ENCODE assay signal across 10 cellular contexts in the genomic region with DNA sequence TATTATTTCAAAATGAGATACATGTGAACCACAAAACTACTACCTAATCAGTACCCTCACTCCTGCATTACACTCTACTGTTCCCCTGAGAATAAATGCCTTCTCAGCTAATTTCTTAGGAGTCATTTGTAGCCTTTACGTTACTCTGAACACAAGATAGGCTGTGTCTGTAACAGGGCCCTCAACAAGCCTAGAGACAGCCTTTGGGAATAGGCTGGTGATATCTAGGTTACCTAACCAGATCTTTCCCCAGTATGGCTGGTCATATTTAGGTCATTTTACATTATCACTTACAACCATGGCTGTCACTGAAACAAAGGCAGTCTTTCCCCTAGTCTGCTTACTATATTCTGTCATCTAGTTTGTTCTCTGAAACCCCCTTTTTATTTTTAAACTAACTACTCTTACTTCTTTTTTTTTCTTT. TPM values are rescaled to one million over a fixed set of nuclear protein-coding genes. Genes with fewer than 3 reads are reported as not detected.
DNase-seq lines count a peak whose midpoint lies in the region; ATAC-seq, FAIRE-seq and TF ChIP-seq lines count a peak whose summit lies in the region.
"Had no signal": no experiment of that assay in that cellular context is flagged by ENCODE, and none has a peak within 500 bp of the region (broad histone marks: within the 10 kb centered on the region; RNA-seq: fewer than 3 reads in every experiment).

No MANE protein-coding gene starts in this region.

- in situ Hi-C loops in HepG2 (cut with HindIII; ENCODE audit: extremely low pct_ligation_motif_present, low pct_unique_long_range_greater_than_20kb) (no loop called here), ACHN (cut with HindIII; ENCODE audit: low pct_ligation_motif_present, low pct_unique_long_range_greater_than_20kb, low sequenced_read_pairs) (no loop called here)

- H3K4me3 ChIP-seq in HL-60 (replicated peaks; ENCODE audit: insufficient read depth, low read length) (no peak overlapping the region), HepG2 (replicated peaks in 1 of 3; ENCODE audit: insufficient read depth in 1 of 3, low read depth in 2 of 3, low read length in 3 of 3) (no peak overlapping the region), testis (no peak overlapping the region), gastroesophageal sphincter (no peak overlapping the region)
- H3K4me3 ChIP-seq: hepatocyte, right atrium auricular region had no signal

- POLR2A ChIA-PET in HepG2 (lab: Yijun Ruan, JAX) = no interaction called here

- TF ChIP-seq POLR2A in HepG2 (IDR thresholded peaks at IDR 0.05; ENCODE audit: insufficient read depth in 1 of 2, low read depth in 2 of 2, low read length in 2 of 2) = no peak
- TF ChIP-seq POLR2A in testis (IDR thresholded peaks at IDR 0.05) = no peak
- TF ChIP-seq POLR2A in gastroesophageal sphincter (IDR thresholded peaks at IDR 0.05) = no peak

- no peaks in the 10 kb centered on the region for H4K20me1 ChIP-seq in HepG2 (ENCODE audit: insufficient read depth, low read length)

- CTCF ChIA-PET in HepG2 (lab: Yijun Ruan, JAX; ENCODE audit: low intra/inter-chr PET ratio, low total read pairs) = no interaction called here

- intact Hi-C loops in HepG2 (cut with micrococcal nuclease; ENCODE audit: unreplicated experiment) (no loop called here), testis (cut with DNase I; ENCODE audit: low total_unique reads) (no loop called here)

- no peak for TF ChIP-seq RAD21 in HepG2 (CRISPR knock-in tag; IDR thresholded peaks at IDR 0.05)

- peaks cover 5 to 33% of the 10 kb centered on the region in 2 experiments; a peak in 4 of 5 replicates for H3K36me3 ChIP-seq in HepG2 (replicated peaks in 1 of 2; ENCODE audit: control insufficient read depth in 1 of 2, insufficient read depth in 2 of 2, low read length in 2 of 2)
- no peaks in the 10 kb centered on the region for H3K36me3 ChIP-seq in testis (ENCODE audit: low read depth, missing control alignments)
- H3K36me3 ChIP-seq in gastroesophageal sphincter = peaks cover 0 to 87% of the 10 kb centered on the region in 2 donors

- TF ChIP-seq CTCF in HFFc6 (IDR thresholded peaks at IDR 0.05) (no peak), HL-60 (IDR thresholded peaks at IDR 0.05; ENCODE audit: insufficient read depth, low read length) (no peak), HepG2 (CRISPR knock-in tag; IDR thresholded peaks at IDR 0.05) (no peak), testis (IDR thresholded peaks at IDR 0.05) (no peak), gastroesophageal sphincter (IDR thresholded peaks at IDR 0.05) (no peak)

- no peaks in the 10 kb centered on the region for H3K9me3 Mint-ChIP-seq in HFFc6

- H3K27ac ChIP-seq in HL-60 (replicated peaks) = peak overlapping the region; percentile 37
- H3K27ac ChIP-seq in HepG2 (ENCODE audit: extremely low read length, insufficient read depth, low read length) = no peak overlapping the region
- H3K27ac ChIP-seq in testis = no peak overlapping the region
- no peak overlapping the region for H3K27ac ChIP-seq in gastroesophageal sphincter
- H3K27ac ChIP-seq: hepatocyte, right atrium auricular region had no signal

- no peaks in the 10 kb centered on the region for H3K27me3 Mint-ChIP-seq in HFFc6 (ENCODE audit: insufficient read depth)

- no peak overlapping the region for H3K4me2 ChIP-seq in HepG2 (ENCODE audit: low read depth, low read length)
- H3K4me2 ChIP-seq: hepatocyte had no signal

- H3K36me3 Mint-ChIP-seq in HFFc6 (ENCODE audit: low read depth) = peaks cover 31% of the 10 kb centered on the region

- peaks cover 27% of the 10 kb centered on the region for H3K4me1 Mint-ChIP-seq in HFFc6 (ENCODE audit: low read depth)

- no TSS peak for BruUV-seq in HepG2 (replicated peaks; lab: Mats Ljungman, UMichigan)

- H3K4me1 ChIP-seq in HepG2 (ENCODE audit: insufficient read depth, low read length) (peaks cover 42% of the 10 kb centered on the region), testis (no peaks in the 10 kb centered on the region), gastroesophageal sphincter (no peaks in the 10 kb centered on the region)
- H3K4me1 ChIP-seq: right atrium auricular region had no signal

- H3K79me2 ChIP-seq in HepG2 (ENCODE audit: insufficient read depth, low read length) = peaks cover 4% of the 10 kb centered on the region
- H3K79me2 ChIP-seq: hepatocyte had no signal

- no peak for FAIRE-seq in HepG2 (lab: Jason Lieb, UNC)

- no peak overlapping the region for H2AFZ ChIP-seq in HepG2 (ENCODE audit: low read length)
- H2AFZ ChIP-seq: hepatocyte had no signal

- WGBS in HepG2 (ENCODE audit: low lambda C conversion rate) = 100% methylated on average over 1 of the region's 1 CpG
- WGBS in testis, 2 donors = 92 to 100% methylated on average over 1 of the region's 1 CpG
- 92 to 94% methylated on average over 1 of the region's 1 CpG for WGBS in gastroesophageal sphincter (ENCODE audit: low coverage in 1 of 2), 2 donors

- H3K27me3 ChIP-seq in HL-60 (ENCODE audit: insufficient read depth, poor library complexity, severe bottlenecking) (no peaks in the 10 kb centered on the region), HepG2 (ENCODE audit: control insufficient read depth in 1 of 2, insufficient read depth in 2 of 2, low read length in 2 of 2) (no peaks in the 10 kb centered on the region), testis (no peaks in the 10 kb centered on the region), gastroesophageal sphincter (no peaks in the 10 kb centered on the region)
- H3K27me3 ChIP-seq: hepatocyte, right atrium auricular region had no signal

- no peak overlapping the region for H3K9ac ChIP-seq in HepG2 (ENCODE audit: insufficient read depth, low read depth, low read length)

- H3K27ac Mint-ChIP-seq in HFFc6 = peak overlapping the region; percentile 76

- no peaks in the 10 kb centered on the region for H3K9me3 ChIP-seq in HepG2 (ENCODE audit: low read length)
- no peaks in the 10 kb centered on the region for H3K9me3 ChIP-seq in testis
- H3K9me3 ChIP-seq in gastroesophageal sphincter = no peaks in the 10 kb centered on the region
- H3K9me3 ChIP-seq: right atrium auricular region had no signal

- H3K4me3 Mint-ChIP-seq in HFFc6 = no peak overlapping the region

- TF ChIP-seq EP300 in HepG2 (IDR thresholded peaks at IDR 0.05; ENCODE audit: low read depth in 2 of 2, low read length in 2 of 2) (no peak), HepG2 (CRISPR knock-in tag; IDR thresholded peaks at IDR 0.05; ENCODE audit: borderline replicate concordance) (no peak), gastroesophageal sphincter (IDR thresholded peaks at IDR 0.05) (no peak)

- DNase-seq in HFFc6 = no peak
- DNase-seq in HL-60 (ENCODE audit: low read depth in 1 of 2, low spot score in 1 of 2) = no peak
- DNase-seq in HepG2 (ENCODE audit: low spot score) = no peak
- no peak for DNase-seq in NCI-H2227 treated with DMSO at 0.1 percent for 48 hours (lab: John Stamatoyannopoulos, UW)
- no peak for DNase-seq in ACHN
- DNase-seq in testis = no peak

- ATAC-seq in GM18861 (IDR thresholded peaks at IDR 0.05; ENCODE audit: unreplicated experiment) (peak; percentile 62), HepG2 (no peak), gastroesophageal sphincter (no peak)

RNA-seq across cellular contexts. Expression of a gene that starts 14.2 kb away (rescaled TPM):
- 10 to 100 TPM; 42.0 to 50.5 (median 47.3) TPM for total RNA-seq in HFFc6 (2021; fragmentation: NEBNext Ultra II Directional; extraction: Animal tissue kit (Norgen Biotek cat#: 25700))
- total RNA-seq in HepG2 (2016; rRNA removed; fragmentation: Illumina TruSeq; extraction: Trizol) = 61.1 and 71.6 TPM in 2 replicates
- 43.6 and 66.5 TPM in 2 replicates for total RNA-seq in HepG2 (2016; cell fraction: cytosol; rRNA removed; fragmentation: Illumina TruSeq; extraction: Trizol; ENCODE audit: low read depth)
- total RNA-seq in HepG2 (2016; cell fraction: insoluble cytoplasmic fraction; rRNA removed; fragmentation: Illumina TruSeq; extraction: Trizol) = 64.7 and 69.5 TPM in 2 replicates
- total RNA-seq in HepG2 (2016; cell fraction: membrane; rRNA removed; fragmentation: Illumina TruSeq; extraction: Trizol) = 41.9 and 47.7 TPM in 2 replicates
- total RNA-seq in HepG2 (2016; cell fraction: nucleus; rRNA removed; fragmentation: Illumina TruSeq; extraction: Trizol) = 142 and 164 TPM in 2 replicates
- polyA plus RNA-seq in HepG2 (2011; rRNA removed) = 39.5 and 40.0 TPM in 2 replicates
- polyA plus RNA-seq in HepG2 (2011; cell fraction: cytosol; rRNA removed) = 11.0 and 21.3 TPM in 2 replicates
- polyA plus RNA-seq in HepG2 (2011; cell fraction: nucleus; rRNA removed) = 67.8 and 83.9 TPM in 2 replicates
- polyA plus RNA-seq in HepG2 (2012) = 24.1 and 34.9 TPM in 2 replicates
- polyA plus RNA-seq in HepG2 (2016; cell fraction: cytosol; fragmentation: Illumina TruSeq; extraction: Trizol; ENCODE audit: low read depth) = 2.1 and 2.6 TPM in 2 replicates
- 35.5 and 37.3 TPM in 2 replicates for polyA plus RNA-seq in HepG2 (2016; cell fraction: insoluble cytoplasmic fraction; fragmentation: Illumina TruSeq; extraction: Trizol; ENCODE audit: low read depth)
- polyA plus RNA-seq in HepG2 (2016; cell fraction: membrane; fragmentation: Illumina TruSeq; extraction: Trizol; ENCODE audit: low read depth) = 4.3 and 5.2 TPM in 2 replicates
- 118 and 119 TPM in 2 replicates for polyA plus RNA-seq in HepG2 (2016; cell fraction: nucleus; fragmentation: Illumina TruSeq; extraction: Trizol; ENCODE audit: insufficient read depth, low read depth)
- polyA minus RNA-seq in HepG2 (2011; rRNA and poly(A)+ RNA removed; ENCODE audit: low replicate concordance) = 51.6 and 65.8 TPM in 2 replicates
- 24.1 and 39.3 TPM in 2 replicates for polyA minus RNA-seq in HepG2 (2011; cell fraction: cytosol; rRNA and poly(A)+ RNA removed)
- 500 and 521 TPM in 2 replicates for polyA minus RNA-seq in HepG2 (2011; cell fraction: nucleus; rRNA and poly(A)+ RNA removed)
- 10 to 100 TPM; 92.3 to 95.4 TPM for total RNA-seq in testis
- 19.3 TPM for polyA plus RNA-seq in testis (ENCODE audit: insufficient read depth, low read depth, low replicate concordance)
- total RNA-seq in gastroesophageal sphincter = 10 to 100 TPM; 36.3 to 88.6 (median 50.2) TPM

RNA-seq across cellular contexts. Expression of a gene that starts 14.6 kb away (rescaled TPM):
- 10 to 100 TPM in 5 of 6 experiments, 1 to 10 TPM in 1; 9.3 to 12.4 (median 10.6) TPM for total RNA-seq in HFFc6 (2021; fragmentation: NEBNext Ultra II Directional; extraction: Animal tissue kit (Norgen Biotek cat#: 25700))
- total RNA-seq in HepG2 (2016; rRNA removed; fragmentation: Illumina TruSeq; extraction: Trizol) (11.2 and 16.8 TPM in 2 replicates), testis (10 to 100 TPM; 20.9 to 24.3 TPM), gastroesophageal sphincter (10 to 100 TPM in 3 of 4 donors, 1 to 10 TPM in 1; 9.5 to 14.9 (median 12.4) TPM)
- total RNA-seq in HepG2 (2016; cell fraction: cytosol; rRNA removed; fragmentation: Illumina TruSeq; extraction: Trizol; ENCODE audit: low read depth) = 3.0 and 3.6 TPM in 2 replicates
- 11.0 and 16.0 TPM in 2 replicates for total RNA-seq in HepG2 (2016; cell fraction: insoluble cytoplasmic fraction; rRNA removed; fragmentation: Illumina TruSeq; extraction: Trizol)
- total RNA-seq in HepG2 (2016; cell fraction: membrane; rRNA removed; fragmentation: Illumina TruSeq; extraction: Trizol) = 5.2 and 6.0 TPM in 2 replicates
- 14.8 and 18.0 TPM in 2 replicates for total RNA-seq in HepG2 (2016; cell fraction: nucleus; rRNA removed; fragmentation: Illumina TruSeq; extraction: Trizol)
- polyA plus RNA-seq in HepG2 (2011; rRNA removed) (3.5 and 4.4 TPM in 2 replicates), testis (ENCODE audit: insufficient read depth, low read depth, low replicate concordance) (7.9 TPM)
- 1.6 and 2.5 TPM in 2 replicates for polyA plus RNA-seq in HepG2 (2011; cell fraction: cytosol; rRNA removed)
- 4.4 and 4.5 TPM in 2 replicates for polyA plus RNA-seq in HepG2 (2011; cell fraction: nucleus; rRNA removed)
- polyA plus RNA-seq in HepG2 (2012) = 3.2 and 4.8 TPM in 2 replicates
- 0.24 and 0.34 TPM in 2 replicates for polyA plus RNA-seq in HepG2 (2016; cell fraction: cytosol; fragmentation: Illumina TruSeq; extraction: Trizol; ENCODE audit: low read depth)
- polyA plus RNA-seq in HepG2 (2016; cell fraction: insoluble cytoplasmic fraction; fragmentation: Illumina TruSeq; extraction: Trizol; ENCODE audit: low read depth) = 10.1 TPM in 2 replicates
- polyA plus RNA-seq in HepG2 (2016; cell fraction: membrane; fragmentation: Illumina TruSeq; extraction: Trizol; ENCODE audit: low read depth) = 0.60 and 0.72 TPM in 2 replicates
- polyA plus RNA-seq in HepG2 (2016; cell fraction: nucleus; fragmentation: Illumina TruSeq; extraction: Trizol; ENCODE audit: insufficient read depth, low read depth) = 13.1 and 17.1 TPM in 2 replicates
- 10.1 and 20.2 TPM in 2 replicates for polyA minus RNA-seq in HepG2 (2011; rRNA and poly(A)+ RNA removed; ENCODE audit: low replicate concordance)
- 6.4 and 7.4 TPM in 2 replicates for polyA minus RNA-seq in HepG2 (2011; cell fraction: cytosol; rRNA and poly(A)+ RNA removed)
- polyA minus RNA-seq in HepG2 (2011; cell fraction: nucleus; rRNA and poly(A)+ RNA removed) = 26.0 and 33.7 TPM in 2 replicates
